ENCODE assay signal across 14 cellular contexts in genomic region chr3:148763921-148764320, GRCh38.
A peak's percentile ranks its signal among the peaks of the same experiment; 100 is the strongest.
DNase-seq lines count a peak whose midpoint lies in the region; ATAC-seq and TF ChIP-seq lines count a peak whose summit lies in the region.
"Had no signal": no experiment of that assay in that cellular context is flagged by ENCODE, and none has a peak within 500 bp of the region (broad histone marks: within the 10 kb centered on the region; RNA-seq: fewer than 3 reads in every experiment).

No MANE protein-coding gene starts in this region.

- H3K36me3 Mint-ChIP-seq in chondrocyte (ENCODE audit: low read depth) (peaks cover 2% of the 10 kb centered on the region), nephron (ENCODE audit: low read depth) (no peaks in the 10 kb centered on the region)
- H3K36me3 Mint-ChIP-seq: CD4-positive, alpha-beta memory T cell had no signal

- no peaks in the 10 kb centered on the region for H3K27me3 ChIP-seq in Loucy (ENCODE audit: insufficient read depth, low read length, poor library complexity, severe bottlenecking)
- H3K27me3 ChIP-seq: BLaER1 had no signal

- H3K9ac ChIP-seq in Loucy (ENCODE audit: low read depth, low read length, poor library complexity, severe bottlenecking), result no peak overlapping the region
- H3K9ac ChIP-seq: BLaER1 had no signal

- H3K9me3 ChIP-seq in Loucy (ENCODE audit: insufficient read depth, low read depth, low read length), result no peaks in the 10 kb centered on the region
- H3K9me3 ChIP-seq: A549, BLaER1 had no signal

- H3K27ac Mint-ChIP-seq in chondrocyte (ENCODE audit: unreplicated experiment) (no peak overlapping the region), nephron (peak overlapping the region; percentile 89 to 94 (median 94))
- H3K27ac Mint-ChIP-seq: CD4-positive, alpha-beta memory T cell had no signal

- peak; percentile 16 for DNase-seq in DMS53 (lab: John Stamatoyannopoulos, UW)
- no peak for DNase-seq in chondrocyte (ENCODE audit: low spot score)
- DNase-seq in NCI-H524 treated with DMSO at 0.1 percent for 48 hours (lab: John Stamatoyannopoulos, UW), result no peak
- DNase-seq in NCI-H2081 treated with DMSO at 0.1 percent for 48 hours (lab: John Stamatoyannopoulos, UW), result no peak
- DNase-seq: CD4-positive, alpha-beta memory T cell; DMS79; NCI-H1694 treated with DMSO at 0.1 percent for 48 hours; NCI-H774; PC-3 had no signal

- no peaks in the 10 kb centered on the region for H3K9me2 ChIP-seq in Loucy (replicated peaks; ENCODE audit: low read depth, low read length)

- no peaks in the 10 kb centered on the region for H3K79me2 ChIP-seq in Loucy (ENCODE audit: insufficient read depth, low read length)

- H4K20me1 ChIP-seq in Loucy (ENCODE audit: insufficient read depth, low read length, poor library complexity, severe bottlenecking), result no peaks in the 10 kb centered on the region
- H4K20me1 ChIP-seq: BLaER1 had no signal

- no peak for ATAC-seq in GM18519 (IDR thresholded peaks at IDR 0.05; ENCODE audit: low FRiP score, unreplicated experiment)
- ATAC-seq: A549, PC-3 had no signal

- no peaks in the 10 kb centered on the region for H3K4me1 Mint-ChIP-seq in chondrocyte (ENCODE audit: low read depth)
- H3K4me1 Mint-ChIP-seq in nephron, result peaks cover 32% of the 10 kb centered on the region
- H3K4me1 Mint-ChIP-seq: CD4-positive, alpha-beta memory T cell had no signal

- no peak overlapping the region for H3K4me2 ChIP-seq in Loucy (ENCODE audit: low read depth, low read length, poor library complexity, severe bottlenecking)
- H3K4me2 ChIP-seq: A549, BLaER1 had no signal

- H3F3A ChIP-seq in Loucy (ENCODE audit: low read depth), result no peaks in the 10 kb centered on the region

- H3K4me1 ChIP-seq in Loucy (ENCODE audit: insufficient read depth, low read length, poor library complexity, severe bottlenecking), result peaks cover 6% of the 10 kb centered on the region
- H3K4me1 ChIP-seq: A549, BLaER1 had no signal

- no peaks in the 10 kb centered on the region for H3K36me3 ChIP-seq in Loucy (ENCODE audit: insufficient read depth, low read length)
- H3K36me3 ChIP-seq: BLaER1 had no signal

- peaks cover 6% of the 10 kb centered on the region for H3K9me3 Mint-ChIP-seq in chondrocyte (ENCODE audit: low read depth)
- peaks cover 18% of the 10 kb centered on the region for H3K9me3 Mint-ChIP-seq in nephron

- TF ChIP-seq CTCF in Loucy (conservative IDR thresholded peaks at IDR 0.05; ENCODE audit: low read length) (peak; percentile 42), chondrocyte (IDR thresholded peaks at IDR 0.05) (peak; percentile 11), nephron (IDR thresholded peaks at IDR 0.05; ENCODE audit: unreplicated experiment in 3 of 3) (peak in 1 of 3 experiments; percentile 8)

- peak overlapping the region; percentile 66; the same call in 1 of the 2 replicates for H2AFZ ChIP-seq in Loucy (ENCODE audit: low read length)

- H3K4me3 Mint-ChIP-seq in chondrocyte (ENCODE audit: unreplicated experiment) (no peak overlapping the region), nephron (no peak overlapping the region)
- H3K4me3 Mint-ChIP-seq: CD4-positive, alpha-beta memory T cell had no signal

- no peak overlapping the region for H3K4me3 ChIP-seq in Loucy (ENCODE audit: low read length, poor library complexity, severe bottlenecking)
- H3K4me3 ChIP-seq: A549, BLaER1 had no signal

- no peaks in the 10 kb centered on the region for H3K27me3 Mint-ChIP-seq in chondrocyte (ENCODE audit: low read depth)
- H3K27me3 Mint-ChIP-seq in nephron (ENCODE audit: low read depth), result no peaks in the 10 kb centered on the region
